Comparison of ENCODE assay signal across 8 cellular contexts in genomic region chr9:16133556-16134227, GRCh38.
DNase-seq lines count a peak whose midpoint lies in the region; ATAC-seq, FAIRE-seq and TF ChIP-seq lines count a peak whose summit lies in the region.

No MANE protein-coding gene starts in this region.

- H3K9me3 ChIP-seq in A549 (peaks cover 3% of the 10 kb centered on the region; the same call in 1 of the 3 replicates), GM23248 (ENCODE audit: low read depth) (no peaks in the 10 kb centered on the region), parathyroid adenoma (ENCODE audit: control insufficient read depth, low read length) (no peaks in the 10 kb centered on the region)

- H3F3A ChIP-seq in GM23248 (ENCODE audit: insufficient read depth): peaks cover 18% of the 10 kb centered on the region

- in situ Hi-C loops in G401 (cut with HindIII; ENCODE audit: low sequenced_read_pairs) (no loop called here), GM23248 (cut with MboI) (no loop called here), KBM-7 (cut with MboI; ENCODE audit: low pct_unique_long_range_greater_than_20kb, low sequenced_read_pairs) (loop anchor here (25.0 kb wide), 1 partner anchor 271 kb away; no protein-coding TSS in a partner anchor)

- H4K20me1 ChIP-seq in GM23248 (ENCODE audit: insufficient read depth): no peaks in the 10 kb centered on the region

- peak overlapping the region; percentile 25 to 61; a peak in 5 of 6 replicates for H3K27ac ChIP-seq in A549
- no peak overlapping the region for H3K27ac ChIP-seq in GM23248
- no peak overlapping the region for H3K27ac ChIP-seq in parathyroid adenoma

- H3K4me1 ChIP-seq in A549: peaks cover 14% of the 10 kb centered on the region
- H3K4me1 ChIP-seq in GM23248 (ENCODE audit: insufficient read depth): peaks cover 22% of the 10 kb centered on the region
- H3K4me1 ChIP-seq in parathyroid adenoma: no peaks in the 10 kb centered on the region

- H3K4me3 ChIP-seq in A549 (no peak overlapping the region), GM23248 (no peak overlapping the region), parathyroid adenoma (ENCODE audit: low read depth, low read length) (no peak overlapping the region)

- no peaks in the 10 kb centered on the region for H3K9me2 ChIP-seq in GM23248 (ENCODE audit: insufficient read depth)

- DNase-seq in A549 (ENCODE audit: low read depth in 1 of 2, low spot score in 1 of 2) (peak; percentile 49 to 79), G401 (ENCODE audit: low spot score) (peak; percentile 14), GM23248 (peak; percentile 78), KBM-7 (peak; percentile 67), fibroblast of the conjunctiva (ENCODE audit: low read depth) (peak; percentile 44)
- no peak for DNase-seq in stimulated activated CD4-positive, alpha-beta T cell treated with anti-CD3 and anti-CD28 coated beads, Interleukin-2, amount 100 ng/mL, for 48 hours

- TF ChIP-seq POLR2A in A549 (IDR thresholded peaks at IDR 0.05; ENCODE audit: low read length): no peak

- H3K79me2 ChIP-seq in GM23248 (ENCODE audit: insufficient read depth): no peaks in the 10 kb centered on the region
- no peaks in the 10 kb centered on the region for H3K79me2 ChIP-seq in parathyroid adenoma

- POLR2A ChIA-PET in A549 (lab: Yijun Ruan, JAX): no interaction called here

- H3K9ac ChIP-seq in GM23248 (no peak overlapping the region), parathyroid adenoma (no peak overlapping the region)

- TF ChIP-seq CTCF in A549 (IDR thresholded peaks at IDR 0.05): peak; percentile 66
- TF ChIP-seq CTCF in parathyroid adenoma (IDR thresholded peaks at IDR 0.05): peak; percentile 23

- TF ChIP-seq RAD21 in A549 (conservative IDR thresholded peaks at IDR 0.05 in 1 of 2, IDR thresholded peaks at IDR 0.05 in 1 of 2): peak; percentile 63 to 74

- no peak for FAIRE-seq in A549 (lab: Jason Lieb, UNC)

- H3K4me2 ChIP-seq in A549: peak overlapping the region; percentile 55
- H3K4me2 ChIP-seq in GM23248 (ENCODE audit: unreplicated experiment): no peak overlapping the region
- H3K4me2 ChIP-seq in parathyroid adenoma (ENCODE audit: low read length): no peak overlapping the region

- no peak for TF ChIP-seq EP300 in A549 (IDR thresholded peaks at IDR 0.05)

- no peaks in the 10 kb centered on the region for H3K27me3 ChIP-seq in GM23248 (replicated peaks; ENCODE audit: insufficient read depth)
- no peaks in the 10 kb centered on the region for H3K27me3 ChIP-seq in parathyroid adenoma (ENCODE audit: control insufficient read depth, insufficient read depth, low read length)

- H2AFZ ChIP-seq in GM23248 (no peak overlapping the region), parathyroid adenoma (no peak overlapping the region)

- H3K36me3 ChIP-seq in GM23248 (ENCODE audit: low read depth) (no peaks in the 10 kb centered on the region), parathyroid adenoma (ENCODE audit: control insufficient read depth, insufficient read depth, low read length) (no peaks in the 10 kb centered on the region)

- WGBS in A549 (ENCODE audit: missing lambda C conversion rate): 38% methylated on average over 19 of the region's 19 CpGs
- WGBS in GM23248 (ENCODE audit: low coverage in 1 of 2, low lambda C conversion rate in 2 of 2, missing lambda C conversion rate in 2 of 2), 2 experiments: 41 to 53% methylated on average over 19 of the region's 19 CpGs

- CTCF ChIA-PET in A549 (lab: Yijun Ruan, JAX): interaction anchor here (0.7 to 3.1 kb wide), 33 partner anchors 9 to 588 kb away, joined by 3 to 15 read pairs (median 4); no protein-coding TSS in a partner anchor

- ATAC-seq in A549: peak; percentile 83 to 92
- ATAC-seq in SK-N-SH treated with all-trans-retinoic acid at 6 μM for 48 hours: peak; percentile 84

TF ChIP-seq in A549, 52 proteins besides CTCF, POLR2A, EP300 and RAD21:
- TF ChIP-seq MAX (IDR thresholded peaks at IDR 0.05): peak; percentile 74
- no peak for TF ChIP-seq GATA3 (IDR thresholded peaks at IDR 0.05; ENCODE audit: borderline replicate concordance)
- TF ChIP-seq USF2 (IDR thresholded peaks at IDR 0.05): peak; percentile 37; the same call in 1 of the 2 replicates
- TF ChIP-seq HOXB13 (CRISPR knock-in tag; IDR thresholded peaks at IDR 0.05; ENCODE audit: low read depth): no peak
- no peak for TF ChIP-seq HES2 (IDR thresholded peaks at IDR 0.05)
- no peak for TF ChIP-seq FOXS1 (CRISPR knock-in tag; IDR thresholded peaks at IDR 0.05)
- no peak for TF ChIP-seq ZSCAN20 (CRISPR knock-in tag; IDR thresholded peaks at IDR 0.05)
- peak; percentile 66 for TF ChIP-seq MAFK (IDR thresholded peaks at IDR 0.05; ENCODE audit: partially characterized antibody)
- TF ChIP-seq ZNF302 (CRISPR knock-in tag; IDR thresholded peaks at IDR 0.05): 0 out of 2 replicates have a peak, but pooled peaks have one; percentile 11
- no peak for TF ChIP-seq CBX8 (IDR thresholded peaks at IDR 0.05)
- TF ChIP-seq ZC3H11A (IDR thresholded peaks at IDR 0.05): no peak
- TF ChIP-seq SMC3 (IDR thresholded peaks at IDR 0.05): peak; percentile 68
- peak; percentile 44 for TF ChIP-seq NFE2L2 (conservative IDR thresholded peaks at IDR 0.05; ENCODE audit: low read length)
- no peak for TF ChIP-seq RCOR1 (IDR thresholded peaks at IDR 0.05; ENCODE audit: low read depth, low read length)
TF ChIP-seq in A549: peak in this region for 6.

TF ChIP-seq in SK-N-SH treated with all-trans-retinoic acid at 6 μM for 48 hours, 23 proteins besides CTCF, POLR2A, EP300 and RAD21:
- TF ChIP-seq CSDC2 (CRISPR knock-in tag; IDR thresholded peaks at IDR 0.05): no peak
- TF ChIP-seq ZNF8 (CRISPR knock-in tag; IDR thresholded peaks at IDR 0.05): no peak
- no peak for TF ChIP-seq ZFP3 (CRISPR knock-in tag; IDR thresholded peaks at IDR 0.05)
- no peak for TF ChIP-seq ZNF565 (CRISPR knock-in tag; conservative IDR thresholded peaks at IDR 0.05; ENCODE audit: low read depth)
- no peak for TF ChIP-seq ZNF70 (CRISPR knock-in tag; IDR thresholded peaks at IDR 0.05)
- TF ChIP-seq ISL1 (CRISPR knock-in tag; IDR thresholded peaks at IDR 0.05): no peak
- TF ChIP-seq SNAI2 (CRISPR knock-in tag; IDR thresholded peaks at IDR 0.05): no peak
- TF ChIP-seq PATZ1 (CRISPR knock-in tag; IDR thresholded peaks at IDR 0.05; ENCODE audit: borderline replicate concordance): no peak
- TF ChIP-seq ZFP30 (CRISPR knock-in tag; IDR thresholded peaks at IDR 0.05): no peak
- TF ChIP-seq GLIS3 (CRISPR knock-in tag; IDR thresholded peaks at IDR 0.05): no peak
- no peak for TF ChIP-seq BACH2 (CRISPR knock-in tag; IDR thresholded peaks at IDR 0.05; ENCODE audit: borderline replicate concordance)
- no peak for TF ChIP-seq ARNTL (CRISPR knock-in tag; IDR thresholded peaks at IDR 0.05; ENCODE audit: borderline replicate concordance, low read depth)
- TF ChIP-seq RARB (CRISPR knock-in tag; IDR thresholded peaks at IDR 0.05): no peak
- TF ChIP-seq ESRRG (CRISPR knock-in tag; IDR thresholded peaks at IDR 0.05): no peak

Comparison
In these comparisons a context has a peak if more than half of its experiments do, and no peak if none do; other contexts are left out.
1. DNase-seq: peak in A549 (2 of 2), G401 (single experiment), GM23248 (single experiment), KBM-7 (single experiment) and fibroblast of the conjunctiva (single experiment); none in stimulated activated CD4-positive, alpha-beta T cell treated with anti-CD3 and anti-CD28 coated beads, Interleukin-2, amount 100 ng/mL, for 48 hours (0 of 2).
2. H3K27ac ChIP-seq: peak in A549 (2 of 2); none in GM23248 (single experiment) and parathyroid adenoma (single experiment).